ENCODE assay signal across 8 cellular contexts in the genomic region with DNA sequence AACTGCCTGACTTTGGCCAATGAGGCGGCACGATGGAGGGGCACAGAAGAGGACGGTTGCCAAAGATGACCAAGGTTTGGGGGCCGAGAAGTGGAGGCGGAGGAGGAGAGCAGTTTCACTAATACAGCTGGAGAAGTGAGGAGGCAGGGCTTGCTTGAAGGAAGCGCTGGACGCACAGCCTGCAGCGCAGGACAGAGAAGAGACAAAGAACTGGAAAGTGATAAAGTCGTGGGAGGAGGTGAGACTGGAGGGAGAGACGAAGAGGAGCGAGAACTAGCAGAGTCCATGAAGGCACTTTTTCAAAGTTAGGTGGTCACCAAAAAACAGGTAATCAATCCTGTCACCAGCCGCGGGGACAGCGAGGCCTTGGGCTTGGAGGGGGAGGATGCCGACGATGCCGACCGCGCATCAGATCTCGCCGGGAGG. TPM values are rescaled to one million over a fixed set of nuclear protein-coding genes. Genes with fewer than 3 reads are reported as not detected.
DNase-seq lines count a peak whose midpoint lies in the region; ATAC-seq, FAIRE-seq and TF ChIP-seq lines count a peak whose summit lies in the region.

No MANE protein-coding gene starts in this region.

- H3K4me3 ChIP-seq in cardiac muscle cell (peak overlapping the region; percentile 74), adrenal gland (peak overlapping the region; percentile 38 to 89 (median 74)), kidney (ENCODE audit: low read length in 2 of 2) (peak overlapping the region; percentile 48 to 76), stomach (peak overlapping the region; percentile 76 to 89 (median 86))

- TF ChIP-seq EP300 in stomach (IDR thresholded peaks at IDR 0.05) = no peak

- intact Hi-C loops in Right ventricle myocardium inferior (cut with DNase I) = no loop called here
- intact Hi-C loops in adrenal gland (cut with DNase I) = no loop called here
- intact Hi-C loops in kidney (cut with DNase I) = no loop called here
- intact Hi-C loops in stomach (cut with DNase I; ENCODE audit: low total_unique reads) = no loop called here

- TF ChIP-seq CTCF in cardiac muscle cell (IDR thresholded peaks at IDR 0.05; ENCODE audit: low read depth, low read length) (no peak), adrenal gland (IDR thresholded peaks at IDR 0.05) (no peak), kidney (IDR thresholded peaks at IDR 0.05; ENCODE audit: borderline replicate concordance, extremely low read depth, insufficient read depth) (no peak), stomach (IDR thresholded peaks at IDR 0.05) (no peak)

- H3K4me1 ChIP-seq in cardiac muscle cell (ENCODE audit: low read depth) (peaks cover 8% of the 10 kb centered on the region), adrenal gland (replicated peaks in 1 of 2) (peaks cover 0 to 7% of the 10 kb centered on the region in 2 donors), kidney (ENCODE audit: control insufficient read depth in 1 of 2, insufficient read depth in 1 of 2, low read depth in 1 of 2, low read length in 2 of 2) (peaks cover 17 to 18% of the 10 kb centered on the region in 2 donors), stomach (peaks cover 5 to 23% (median 15%) of the 10 kb centered on the region in 4 donors)

- H3K36me3 ChIP-seq in cardiac muscle cell = no peaks in the 10 kb centered on the region
- H3K36me3 ChIP-seq in adrenal gland (replicated peaks in 1 of 2) = peaks cover 0 to 4% of the 10 kb centered on the region in 2 donors
- H3K36me3 ChIP-seq in kidney (ENCODE audit: control insufficient read depth in 1 of 2, insufficient read depth in 2 of 2, low read length in 2 of 2) = peaks cover 4 to 7% of the 10 kb centered on the region in 2 donors
- H3K36me3 ChIP-seq in stomach = peaks cover 14 to 28% (median 23%) of the 10 kb centered on the region in 4 donors

- no peak for FAIRE-seq in kidney (lab: Jason Lieb, UNC)

- TF ChIP-seq POLR2A in adrenal gland (IDR thresholded peaks at IDR 0.05) (no peak), stomach (IDR thresholded peaks at IDR 0.05) (no peak)

- ATAC-seq in Right ventricle myocardium inferior (no peak), HG03521 (IDR thresholded peaks at IDR 0.05; ENCODE audit: unreplicated experiment) (peak; percentile 3)

- H3K27ac ChIP-seq in cardiac muscle cell = no peak overlapping the region
- H3K27ac ChIP-seq in adrenal gland = no peak overlapping the region
- H3K27ac ChIP-seq in kidney (ENCODE audit: low read depth in 2 of 2, low read length in 2 of 2) = no peak overlapping the region
- H3K27ac ChIP-seq in stomach = peak overlapping the region in 3 of 5 donors; percentile 59 to 79 (median 78)

- no peak overlapping the region for H3K9ac ChIP-seq in kidney (ENCODE audit: low read length in 2 of 2)

- no peaks in the 10 kb centered on the region for H3K9me3 ChIP-seq in cardiac muscle cell (ENCODE audit: low read depth)
- no peaks in the 10 kb centered on the region for H3K9me3 ChIP-seq in adrenal gland (replicated peaks in 1 of 3)
- no peaks in the 10 kb centered on the region for H3K9me3 ChIP-seq in kidney (ENCODE audit: control insufficient read depth in 1 of 2, low read length in 2 of 2)
- H3K9me3 ChIP-seq in stomach = no peaks in the 10 kb centered on the region

- H3K27me3 ChIP-seq in cardiac muscle cell = peaks cover 13% of the 10 kb centered on the region
- no peaks in the 10 kb centered on the region for H3K27me3 ChIP-seq in adrenal gland
- no peaks in the 10 kb centered on the region for H3K27me3 ChIP-seq in stomach

- 16 to 32% (median 20%) methylated on average over 11 to 21 of the region's 21 CpGs for WGBS in adrenal gland, 4 donors
- WGBS in stomach, 5 donors = 16 to 19% (median 18%) methylated on average over 21 of the region's 21 CpGs

- peak in 1 of 2 donors; percentile 19 for DNase-seq in cardiac muscle cell (ENCODE audit: low read depth in 1 of 2, low spot score in 1 of 2)
- no peak for DNase-seq in Right ventricle myocardium inferior (ENCODE audit: missing footprints)
- DNase-seq in adrenal gland = no peak
- DNase-seq in kidney = no peak
- no peak for DNase-seq in stomach
- DNase-seq in GDM1 (lab: John Stamatoyannopoulos, UW) = no peak
- no peak for DNase-seq in mesenteric fat pad (ENCODE audit: low spot score)

RNA-seq across cellular contexts. Expression of gene PACC1, which starts 0.8 kb away (rescaled TPM):
- total RNA-seq in cardiac muscle cell (5.8 and 8.5 TPM in 2 replicates), Right ventricle myocardium inferior (3.4 TPM), adrenal gland (1 to 10 TPM; 2.4 to 7.6 (median 6.0) TPM), kidney (8.7 TPM), stomach (1 to 10 TPM in 4 of 5 donors, under 1 TPM in 1; 0.58 to 6.4 (median 3.8) TPM), mesenteric fat pad (7.4 TPM)
- polyA plus RNA-seq in cardiac muscle cell (9.5 and 9.6 TPM in 2 replicates), adrenal gland (1 to 10 TPM; 1.9 to 4.1 (median 1.9) TPM), kidney (ENCODE audit: insufficient read depth, low read depth, low replicate concordance) (13.7 TPM), stomach (1 to 10 TPM in 2 of 3 donors, under 1 TPM in 1; 0.76 to 2.2 (median 1.9) TPM)

RNA-seq across cellular contexts. Expression of gene NENF, which starts 18.8 kb away (rescaled TPM):
- total RNA-seq in cardiac muscle cell = 23.7 and 33.7 TPM in 2 replicates
- polyA plus RNA-seq in cardiac muscle cell = 34.6 and 48.3 TPM in 2 replicates
- 119 TPM for total RNA-seq in Right ventricle myocardium inferior
- 100 to 1,000 TPM in 2 of 8 donors, 10 to 100 TPM in 6; 57.4 to 226 (median 82.2) TPM for total RNA-seq in adrenal gland
- 100 to 1,000 TPM in 2 of 3 donors, 10 to 100 TPM in 1; 47.3 to 165 (median 103) TPM for polyA plus RNA-seq in adrenal gland
- 63.0 TPM for total RNA-seq in kidney
- 210 TPM for polyA plus RNA-seq in kidney (ENCODE audit: insufficient read depth, low read depth, low replicate concordance)
- 10 to 100 TPM in 4 of 5 donors, 1 to 10 TPM in 1; 6.4 to 40.6 (median 35.1) TPM for total RNA-seq in stomach
- polyA plus RNA-seq in stomach = 10 to 100 TPM; 71.1 to 96.5 (median 95.1) TPM
- 55.7 TPM for total RNA-seq in mesenteric fat pad

Comparison
In these comparisons a context has a peak if more than half of its experiments do, and no peak if none do; other contexts are left out.
1. H3K27ac ChIP-seq: peak in stomach (3 of 5); none in cardiac muscle cell (single experiment), adrenal gland (0 of 5) and kidney (0 of 2).
2. Peak in every context shown above with its lines, with median percentiles within 50 percentile points of each other: H3K4me3 ChIP-seq.